Comparison of ENCODE assay signal across 22 cellular contexts in genomic region chr9:122348791-122349190, GRCh38. TPM values are rescaled to one million over a fixed set of nuclear protein-coding genes. Genes with fewer than 3 reads are reported as not detected.
DNase-seq lines count a peak whose midpoint lies in the region; ATAC-seq and TF ChIP-seq lines count a peak whose summit lies in the region.
"Had no signal": no experiment of that assay in that cellular context is flagged by ENCODE, and none has a peak within 500 bp of the region (broad histone marks: within the 10 kb centered on the region; RNA-seq: fewer than 3 reads in every experiment).

No MANE protein-coding gene starts in this region.

- no peak overlapping the region for H3K4me3 ChIP-seq in left ventricle myocardium inferior
- no peak overlapping the region for H3K4me3 ChIP-seq in Loucy (ENCODE audit: low read length, poor library complexity, severe bottlenecking)
- no peak overlapping the region for H3K4me3 ChIP-seq in mucosa of descending colon
- H3K4me3 ChIP-seq in effector memory CD4-positive, alpha-beta T cell (ENCODE audit: insufficient read depth, low read depth, low read length, poor library complexity, severe bottlenecking), result no peak overlapping the region
- no peak overlapping the region for H3K4me3 ChIP-seq in tibial nerve
- H3K4me3 ChIP-seq: SK-N-MC had no signal

- TF ChIP-seq CTCF in left ventricle myocardium inferior (IDR thresholded peaks at IDR 0.05; ENCODE audit: borderline replicate concordance), result no peak
- TF ChIP-seq CTCF in Loucy (conservative IDR thresholded peaks at IDR 0.05; ENCODE audit: low read length), result no peak
- no peak for TF ChIP-seq CTCF in mucosa of descending colon (IDR thresholded peaks at IDR 0.05)
- TF ChIP-seq CTCF in progenitor cell of endocrine pancreas (IDR thresholded peaks at IDR 0.05; ENCODE audit: unreplicated experiment), result no peak
- no peak for TF ChIP-seq CTCF in tibial nerve (IDR thresholded peaks at IDR 0.05)

- H3K27me3 Mint-ChIP-seq in progenitor cell of endocrine pancreas, result peaks cover 48% of the 10 kb centered on the region

- H3K4me1 ChIP-seq in left ventricle myocardium inferior (peaks cover 27% of the 10 kb centered on the region), Loucy (ENCODE audit: insufficient read depth, low read length, poor library complexity, severe bottlenecking) (peaks cover 19% of the 10 kb centered on the region), mucosa of descending colon (ENCODE audit: low read depth) (peaks cover 14% of the 10 kb centered on the region), tibial nerve (peaks cover 0 to 16% (median 0%) of the 10 kb centered on the region in 4 donors)
- no peaks in the 10 kb centered on the region for H3K4me1 ChIP-seq in effector memory CD4-positive, alpha-beta T cell (ENCODE audit: control insufficient read depth, insufficient read depth, low read length, poor library complexity, severe bottlenecking)

- H2AFZ ChIP-seq in Loucy (ENCODE audit: low read length), result peak overlapping the region; percentile 68; the same call in 1 of the 2 replicates

- H3K27me3 ChIP-seq in left ventricle myocardium inferior (ENCODE audit: low read depth) (no peaks in the 10 kb centered on the region), Loucy (ENCODE audit: insufficient read depth, low read length, poor library complexity, severe bottlenecking) (no peaks in the 10 kb centered on the region), tibial nerve (peaks cover 0 to 15% of the 10 kb centered on the region in 2 donors)
- H3K27me3 ChIP-seq in effector memory CD4-positive, alpha-beta T cell (replicated peaks; ENCODE audit: control insufficient read depth, insufficient read depth, low read length, poor library complexity, severe bottlenecking), result peaks cover 12% of the 10 kb centered on the region

- no peak overlapping the region for H3K27ac Mint-ChIP-seq in progenitor cell of endocrine pancreas
- H3K27ac Mint-ChIP-seq: activated CD4-positive, alpha-beta memory T cell treated with anti-CD3 and anti-CD28 coated beads, Interleukin-2, amount 10 ng/mL, durations not matched to agents 7 days and 5 days; stimulated activated memory B cell treated with anti-CD40 and anti-IgM and Interleukin-4, amounts not matched to agents 10 μg/mL and 1 μg/mL and 100 μg/mL, for 72 hours had no signal

- DNase-seq in left ventricle myocardium inferior (no peak), Right ventricle myocardium inferior (ENCODE audit: missing footprints) (no peak), mucosa of descending colon (no peak), progenitor cell of endocrine pancreas (ENCODE audit: low spot score, unreplicated experiment) (no peak), tibial nerve (ENCODE audit: low spot score in 2 of 2) (no peak)
- DNase-seq in effector memory CD4-positive, alpha-beta T cell, result no peak
- DNase-seq: activated CD4-positive, alpha-beta memory T cell treated with anti-CD3 and anti-CD28 coated beads, Interleukin-2, amount 10 ng/mL, durations not matched to agents 7 days and 5 days; foreskin melanocyte; HCEC 1CT; MV-4-11; NCI-H1436; NCI-H2081; NCI-H526; NK-92 treated with Interleukin-12 subunit alpha and Interleukin-12 subunit beta, amount 100 ng/mL, for 24 hours; nucleus accumbens; PC-3; T-helper 2 cell had no signal

- H3K79me2 ChIP-seq in Loucy (ENCODE audit: insufficient read depth, low read length), result no peaks in the 10 kb centered on the region

- H3K4me1 Mint-ChIP-seq in progenitor cell of endocrine pancreas (ENCODE audit: low read depth), result no peaks in the 10 kb centered on the region

- intact Hi-C loops in left ventricle myocardium inferior (cut with micrococcal nuclease) (loop anchor here (10.0 kb wide), 1 partner anchor 94 kb away; no protein-coding TSS in a partner anchor), Right ventricle myocardium inferior (cut with DNase I) (loop anchor here (2.0 to 10.0 kb wide), 2 partner anchors 84 to 124 kb away; partner anchors contain the start of genes LHX6, MRRF and RBM18), mucosa of descending colon (cut with DNase I, micrococcal nuclease) (no loop called here)

- H3K9ac ChIP-seq in Loucy (ENCODE audit: low read depth, low read length, poor library complexity, severe bottlenecking), result peak overlapping the region; percentile 54

- no peaks in the 10 kb centered on the region for H3K36me3 ChIP-seq in left ventricle myocardium inferior
- no peaks in the 10 kb centered on the region for H3K36me3 ChIP-seq in Loucy (ENCODE audit: insufficient read depth, low read length)
- no peaks in the 10 kb centered on the region for H3K36me3 ChIP-seq in mucosa of descending colon (ENCODE audit: low read depth)
- no peaks in the 10 kb centered on the region for H3K36me3 ChIP-seq in effector memory CD4-positive, alpha-beta T cell (ENCODE audit: control insufficient read depth, insufficient read depth, low read length)
- H3K36me3 ChIP-seq in tibial nerve, result no peaks in the 10 kb centered on the region

- H4K20me1 ChIP-seq in Loucy (ENCODE audit: insufficient read depth, low read length, poor library complexity, severe bottlenecking), result no peaks in the 10 kb centered on the region

- H3K9me2 ChIP-seq in Loucy (replicated peaks; ENCODE audit: low read depth, low read length), result no peaks in the 10 kb centered on the region

- no peak for ATAC-seq in Right ventricle myocardium inferior
- ATAC-seq in mucosa of descending colon, result peak; percentile 4
- no peak for ATAC-seq in GM18511 (IDR thresholded peaks at IDR 0.05; ENCODE audit: unreplicated experiment)
- ATAC-seq: activated CD4-positive, CD25-positive, alpha-beta regulatory T cell treated with anti-CD3 and anti-CD28 coated beads, Interleukin-2, amount 50 U/mL, for 24 hours; PC-3; stimulated activated memory B cell treated with anti-CD40 and anti-IgM and Interleukin-4, amounts not matched to agents 10 μg/mL and 1 μg/mL and 100 μg/mL, for 72 hours had no signal

- no peak for TF ChIP-seq POLR2A in tibial nerve (IDR thresholded peaks at IDR 0.05)

- H3F3A ChIP-seq in Loucy (ENCODE audit: low read depth), result no peaks in the 10 kb centered on the region

- no peak for TF ChIP-seq EP300 in tibial nerve (IDR thresholded peaks at IDR 0.05)

- peak overlapping the region; percentile 40 for H3K4me3 Mint-ChIP-seq in progenitor cell of endocrine pancreas (ENCODE audit: low read depth)
- H3K4me3 Mint-ChIP-seq: activated CD4-positive, alpha-beta memory T cell treated with anti-CD3 and anti-CD28 coated beads, Interleukin-2, amount 10 ng/mL, durations not matched to agents 7 days and 5 days; stimulated activated memory B cell treated with anti-CD40 and anti-IgM and Interleukin-4, amounts not matched to agents 10 μg/mL and 1 μg/mL and 100 μg/mL, for 72 hours had no signal

- 74 to 76% methylated on average over 2 of the region's 2 CpGs for WGBS in tibial nerve, 2 donors

- H3K27ac ChIP-seq in left ventricle myocardium inferior (replicated peaks), result peak overlapping the region; percentile 83
- no peak overlapping the region for H3K27ac ChIP-seq in effector memory CD4-positive, alpha-beta T cell (ENCODE audit: insufficient read depth, low read length, poor library complexity, severe bottlenecking)
- no peak overlapping the region for H3K27ac ChIP-seq in tibial nerve
- H3K27ac ChIP-seq: SK-N-MC had no signal

- H3K9me3 ChIP-seq in left ventricle myocardium inferior (replicated peaks) (no peaks in the 10 kb centered on the region), Loucy (ENCODE audit: insufficient read depth, low read depth, low read length) (no peaks in the 10 kb centered on the region), mucosa of descending colon (no peaks in the 10 kb centered on the region), tibial nerve (no peaks in the 10 kb centered on the region)
- no peaks in the 10 kb centered on the region for H3K9me3 ChIP-seq in effector memory CD4-positive, alpha-beta T cell (ENCODE audit: control insufficient read depth, low read length)

- no peaks in the 10 kb centered on the region for H3K36me3 Mint-ChIP-seq in progenitor cell of endocrine pancreas (ENCODE audit: insufficient read depth)
- H3K36me3 Mint-ChIP-seq: stimulated activated memory B cell treated with anti-CD40 and anti-IgM and Interleukin-4, amounts not matched to agents 10 μg/mL and 1 μg/mL and 100 μg/mL, for 72 hours had no signal

- no peaks in the 10 kb centered on the region for H3K9me3 Mint-ChIP-seq in progenitor cell of endocrine pancreas (ENCODE audit: low read depth)

- peak overlapping the region; percentile 62 for H3K4me2 ChIP-seq in Loucy (ENCODE audit: low read depth, low read length, poor library complexity, severe bottlenecking)

RNA-seq across cellular contexts. Expression of gene PTGS1, which starts 22.0 kb away (rescaled TPM):
- total RNA-seq in left ventricle myocardium inferior, result 6.7 TPM
- 4.0 TPM for total RNA-seq in Right ventricle myocardium inferior
- total RNA-seq in mucosa of descending colon, result 100 to 1,000 TPM in 1 of 3 donors, 10 to 100 TPM in 1, 1 to 10 TPM in 1; 8.8 to 192 (median 15.3) TPM
- 0.07 and 0.22 TPM in 2 replicates for total RNA-seq in progenitor cell of endocrine pancreas
- total RNA-seq in tibial nerve, result 1 to 10 TPM; 2.2 to 7.3 (median 4.4) TPM

Comparison
In these comparisons a context has a peak if more than half of its experiments do, and no peak if none do; other contexts are left out.
1. intact Hi-C loops: an anchor here in left ventricle myocardium inferior (10.0 kb wide) and Right ventricle myocardium inferior (2.0 to 10.0 kb wide); none called in mucosa of descending colon.